In genomic region chr7:157471259-157472125, GRCh38 we compare ENCODE assay signal across 16 cellular contexts.
A peak's percentile ranks its signal among the peaks of the same experiment; 100 is the strongest.
DNase-seq lines count a peak whose midpoint lies in the region; ATAC-seq and FAIRE-seq lines count a peak whose summit lies in the region.
"Had no signal": no experiment of that assay in that cellular context is flagged by ENCODE, and none has a peak within 500 bp of the region (broad histone marks: within the 10 kb centered on the region; RNA-seq: fewer than 3 reads in every experiment).

No MANE protein-coding gene starts in this region.

- peak overlapping the region; percentile 34 for H3K4me3 Mint-ChIP-seq in activated T-cell treated with anti-CD3 and anti-CD28 coated beads, Interleukin-2, amount 50 U/mL, for 4 hours
- no peak overlapping the region for H3K4me3 Mint-ChIP-seq in activated T-cell treated with anti-CD3 and anti-CD28 coated beads, Interleukin-2, amount 50 U/mL, for 24 hours
- H3K4me3 Mint-ChIP-seq in activated CD4-positive, alpha-beta memory T cell treated with anti-CD3 and anti-CD28 coated beads for 36 hours = peak overlapping the region; percentile 0
- H3K4me3 Mint-ChIP-seq in effector memory CD8-positive, alpha-beta T cell = peak overlapping the region; percentile 56 to 59
- peak overlapping the region; percentile 8 to 34 for H3K4me3 Mint-ChIP-seq in stimulated activated naive CD8-positive, alpha-beta T cell treated with anti-CD3 and anti-CD28 coated beads, Interleukin-15, amount 100 ng/mL, for 72 hours
- H3K4me3 Mint-ChIP-seq: nephron had no signal

- peaks cover 42% of the 10 kb centered on the region for H3K4me1 Mint-ChIP-seq in activated T-cell treated with anti-CD3 and anti-CD28 coated beads, Interleukin-2, amount 50 U/mL, for 4 hours (ENCODE audit: low read depth)
- H3K4me1 Mint-ChIP-seq in activated T-cell treated with anti-CD3 and anti-CD28 coated beads, Interleukin-2, amount 50 U/mL, for 24 hours (ENCODE audit: low read depth) = peaks cover 38% of the 10 kb centered on the region
- H3K4me1 Mint-ChIP-seq in activated CD4-positive, alpha-beta memory T cell treated with anti-CD3 and anti-CD28 coated beads for 36 hours (ENCODE audit: low read depth) = peaks cover 26% of the 10 kb centered on the region
- peaks cover 11 to 19% of the 10 kb centered on the region in 2 donors for H3K4me1 Mint-ChIP-seq in effector memory CD8-positive, alpha-beta T cell (ENCODE audit: low read depth in 2 of 2)
- peaks cover 34% of the 10 kb centered on the region for H3K4me1 Mint-ChIP-seq in stimulated activated naive CD8-positive, alpha-beta T cell treated with anti-CD3 and anti-CD28 coated beads, Interleukin-15, amount 100 ng/mL, for 72 hours

- intact Hi-C loops in activated CD4-positive, alpha-beta memory T cell treated with anti-CD3 and anti-CD28 coated beads for 36 hours (cut with micrococcal nuclease) = no loop called here

- H3K9me3 Mint-ChIP-seq in activated T-cell treated with anti-CD3 and anti-CD28 coated beads, Interleukin-2, amount 50 U/mL, for 4 hours = peaks cover 17% of the 10 kb centered on the region
- peaks cover 23% of the 10 kb centered on the region for H3K9me3 Mint-ChIP-seq in activated T-cell treated with anti-CD3 and anti-CD28 coated beads, Interleukin-2, amount 50 U/mL, for 24 hours
- H3K9me3 Mint-ChIP-seq in activated CD4-positive, alpha-beta memory T cell treated with anti-CD3 and anti-CD28 coated beads for 36 hours = peaks cover 24% of the 10 kb centered on the region
- peaks cover 0 to 1% of the 10 kb centered on the region in 2 donors for H3K9me3 Mint-ChIP-seq in effector memory CD8-positive, alpha-beta T cell
- H3K9me3 Mint-ChIP-seq in stimulated activated naive CD8-positive, alpha-beta T cell treated with anti-CD3 and anti-CD28 coated beads, Interleukin-15, amount 100 ng/mL, for 72 hours = peaks cover 22 to 35% of the 10 kb centered on the region in 2 donors

- H3K27ac Mint-ChIP-seq in activated T-cell treated with anti-CD3 and anti-CD28 coated beads, Interleukin-2, amount 50 U/mL, for 24 hours = no peak overlapping the region
- H3K27ac Mint-ChIP-seq in activated CD4-positive, alpha-beta memory T cell treated with anti-CD3 and anti-CD28 coated beads for 36 hours = peak overlapping the region; percentile 25
- peak overlapping the region; percentile 84 to 94 for H3K27ac Mint-ChIP-seq in effector memory CD8-positive, alpha-beta T cell
- peak overlapping the region in 1 of 2 donors; percentile 86 for H3K27ac Mint-ChIP-seq in stimulated activated naive CD8-positive, alpha-beta T cell treated with anti-CD3 and anti-CD28 coated beads, Interleukin-15, amount 100 ng/mL, for 72 hours
- H3K27ac Mint-ChIP-seq: nephron had no signal

- POLR2A ChIA-PET in activated CD4-positive, alpha-beta memory T cell treated with anti-CD3 and anti-CD28 coated beads for 36 hours (lab: Charles Lee) = no interaction called here

- CTCF ChIA-PET in activated CD4-positive, alpha-beta memory T cell treated with anti-CD3 and anti-CD28 coated beads for 36 hours (lab: Charles Lee) = no interaction called here

- H3K27me3 Mint-ChIP-seq in activated T-cell treated with anti-CD3 and anti-CD28 coated beads, Interleukin-2, amount 50 U/mL, for 4 hours (ENCODE audit: low read depth) = no peaks in the 10 kb centered on the region
- no peaks in the 10 kb centered on the region for H3K27me3 Mint-ChIP-seq in activated T-cell treated with anti-CD3 and anti-CD28 coated beads, Interleukin-2, amount 50 U/mL, for 24 hours
- H3K27me3 Mint-ChIP-seq in activated CD4-positive, alpha-beta memory T cell treated with anti-CD3 and anti-CD28 coated beads for 36 hours = no peaks in the 10 kb centered on the region
- H3K27me3 Mint-ChIP-seq in effector memory CD8-positive, alpha-beta T cell = peaks cover 4 to 8% of the 10 kb centered on the region in 2 donors
- peaks cover 6% of the 10 kb centered on the region for H3K27me3 Mint-ChIP-seq in stimulated activated naive CD8-positive, alpha-beta T cell treated with anti-CD3 and anti-CD28 coated beads, Interleukin-15, amount 100 ng/mL, for 72 hours

- FAIRE-seq in RCC 7860 (lab: Jason Lieb, UNC) = no peak

- peaks cover 2% of the 10 kb centered on the region for H3K36me3 Mint-ChIP-seq in activated T-cell treated with anti-CD3 and anti-CD28 coated beads, Interleukin-2, amount 50 U/mL, for 4 hours (ENCODE audit: insufficient read depth)
- H3K36me3 Mint-ChIP-seq in activated T-cell treated with anti-CD3 and anti-CD28 coated beads, Interleukin-2, amount 50 U/mL, for 24 hours (ENCODE audit: low read depth) = peaks cover 16% of the 10 kb centered on the region
- H3K36me3 Mint-ChIP-seq in activated CD4-positive, alpha-beta memory T cell treated with anti-CD3 and anti-CD28 coated beads for 36 hours = peaks cover 20% of the 10 kb centered on the region
- H3K36me3 Mint-ChIP-seq in effector memory CD8-positive, alpha-beta T cell (ENCODE audit: insufficient read depth) = peaks cover 11% of the 10 kb centered on the region

- DNase-seq in activated T-cell treated with anti-CD3 and anti-CD28 coated beads, Interleukin-2, amount 50 U/mL, for 4 hours = no peak
- no peak for DNase-seq in activated T-cell treated with anti-CD3 and anti-CD28 coated beads, Interleukin-2, amount 50 U/mL, for 24 hours
- DNase-seq in activated CD4-positive, alpha-beta memory T cell treated with anti-CD3 and anti-CD28 coated beads for 36 hours = peak; percentile 46
- DNase-seq in effector memory CD8-positive, alpha-beta T cell = peak in 2 of 3 experiments; percentile 12 to 21
- no peak for DNase-seq in stimulated activated naive CD8-positive, alpha-beta T cell treated with anti-CD3 and anti-CD28 coated beads, Interleukin-15, amount 100 ng/mL, for 72 hours
- no peak for DNase-seq in iPS-NIHi7 (ENCODE audit: extremely low spot score)
- no peak for DNase-seq in DMS79 (lab: John Stamatoyannopoulos, UW)
- DNase-seq in RCC 7860 (ENCODE audit: low spot score) = no peak
- DNase-seq: ACHN; brain microvascular endothelial cell; effector CD8-positive, alpha-beta T cell; GM23248; IMR-90; SJCRH30; stimulated activated CD4-positive, alpha-beta T cell treated with anti-CD3 and anti-CD28 coated beads, Interleukin-2, amount 100 ng/mL, for 48 hours had no signal

- ATAC-seq in activated T-cell treated with anti-CD3 and anti-CD28 coated beads, Interleukin-2, amount 50 U/mL, for 4 hours = peak; percentile 69 to 73
- ATAC-seq in effector memory CD8-positive, alpha-beta T cell (replicated peaks) = peak; percentile 76
- peak; percentile 51 for ATAC-seq in stimulated activated naive CD8-positive, alpha-beta T cell treated with anti-CD3 and anti-CD28 coated beads, Interleukin-15, amount 100 ng/mL, for 72 hours

Comparison
In these comparisons a context has a peak if more than half of its experiments do, and no peak if none do; other contexts are left out.
1. DNase-seq: peak in activated CD4-positive, alpha-beta memory T cell treated with anti-CD3 and anti-CD28 coated beads for 36 hours (single experiment) and effector memory CD8-positive, alpha-beta T cell (2 of 3); none in activated T-cell treated with anti-CD3 and anti-CD28 coated beads, Interleukin-2, amount 50 U/mL, for 4 hours (single experiment), activated T-cell treated with anti-CD3 and anti-CD28 coated beads, Interleukin-2, amount 50 U/mL, for 24 hours (single experiment), stimulated activated naive CD8-positive, alpha-beta T cell treated with anti-CD3 and anti-CD28 coated beads, Interleukin-15, amount 100 ng/mL, for 72 hours (0 of 2), iPS-NIHi7 (single experiment), DMS79 (single experiment) and RCC 7860 (single experiment).
2. Peak in every context shown above with its lines, with median percentiles within 50 percentile points of each other: ATAC-seq.